9 cellular contexts compared by ENCODE assay signal in genomic region chr16:2388875-2389433, GRCh38. TPM values are rescaled to one million over a fixed set of nuclear protein-coding genes. Genes with fewer than 3 reads are reported as not detected.
DNase-seq lines count a peak whose midpoint lies in the region; FAIRE-seq and TF ChIP-seq lines count a peak whose summit lies in the region.
"Had no signal": no experiment of that assay in that cellular context is flagged by ENCODE, and none has a peak within 500 bp of the region (broad histone marks: within the 10 kb centered on the region; RNA-seq: fewer than 3 reads in every experiment).

No MANE protein-coding gene starts in this region.

- H3K4me1 ChIP-seq in neuronal stem cell (ENCODE audit: control insufficient read depth in 2 of 2, insufficient read depth in 1 of 2, low read depth in 1 of 2, low read length in 2 of 2): no peaks in the 10 kb centered on the region
- no peaks in the 10 kb centered on the region for H3K4me1 ChIP-seq in vagina
- H3K4me1 ChIP-seq: ascending aorta had no signal

- no peak overlapping the region for H2BK120ac ChIP-seq in neuronal stem cell (ENCODE audit: low read depth, low read length)

- H3K9me3 ChIP-seq in neuronal stem cell (replicated peaks in 1 of 2; ENCODE audit: control insufficient read depth in 2 of 2, insufficient read depth in 1 of 2, low read depth in 1 of 2, low read length in 2 of 2) (peaks cover 6 to 7% of the 10 kb centered on the region in 2 donors), vagina (no peaks in the 10 kb centered on the region)

- H3K23ac ChIP-seq in neuronal stem cell (ENCODE audit: low read depth, low read length, poor library complexity): no peak overlapping the region

- DNase-seq in HCEC 1CT (peak; percentile 47), NCI-H345 (lab: John Stamatoyannopoulos, UW) (peak; percentile 76), bronchial epithelial cell (ENCODE audit: low read depth) (peak; percentile 79), neuronal stem cell (ENCODE audit: low spot score) (no peak), vagina (ENCODE audit: extremely low spot score in 2 of 2) (no peak), substantia nigra (lab: John Stamatoyannopoulos, UW) (no peak), GM20000 (ENCODE audit: low spot score) (no peak)
- DNase-seq: NCI-H187 treated with DMSO at 0.1 percent for 48 hours had no signal

- no peak overlapping the region for H2AK5ac ChIP-seq in neuronal stem cell (ENCODE audit: low read depth, low read length)

- H4K91ac ChIP-seq in neuronal stem cell (ENCODE audit: low read depth, low read length, poor library complexity): peak overlapping the region; percentile 2

- H3K4me2 ChIP-seq in neuronal stem cell (ENCODE audit: insufficient read depth, low read length, poor library complexity, severe bottlenecking): no peak overlapping the region

- no peak overlapping the region for H2BK5ac ChIP-seq in neuronal stem cell (ENCODE audit: low read length)

- H3K27ac ChIP-seq in neuronal stem cell (replicated peaks; ENCODE audit: low read length) (no peak overlapping the region), vagina (no peak overlapping the region), substantia nigra (ENCODE audit: low read depth, low read length, poor library complexity, severe bottlenecking) (no peak overlapping the region)
- H3K27ac ChIP-seq: ascending aorta had no signal

- no peak for TF ChIP-seq POLR2A in vagina (IDR thresholded peaks at IDR 0.05)

- no peak overlapping the region for H4K8ac ChIP-seq in neuronal stem cell (ENCODE audit: low read depth, low read length)

- H3K4me3 ChIP-seq in bronchial epithelial cell (ENCODE audit: low read depth, low read length): no peak overlapping the region
- H3K4me3 ChIP-seq in neuronal stem cell (ENCODE audit: low read length in 2 of 2): no peak overlapping the region
- H3K4me3 ChIP-seq in vagina: no peak overlapping the region
- H3K4me3 ChIP-seq: ascending aorta had no signal

- no CpG with 5 or more reads among the region's 2 CpGs for WGBS in neuronal stem cell (ENCODE audit: extremely low coverage in 2 of 2, insufficient read length in 2 of 2, insufficient replicate concordance in 1 of 2), 2 donors

- H2BK12ac ChIP-seq in neuronal stem cell (ENCODE audit: low read length): no peak overlapping the region

- intact Hi-C loops in vagina (cut with DNase I): no loop called here

- H3K14ac ChIP-seq in neuronal stem cell (ENCODE audit: low read length): peak overlapping the region; percentile 27

- TF ChIP-seq CTCF in bronchial epithelial cell (IDR thresholded peaks at IDR 0.05; ENCODE audit: insufficient read depth, low read length, severe bottlenecking) (no peak), vagina (IDR thresholded peaks at IDR 0.05) (no peak), GM20000 (IDR thresholded peaks at IDR 0.05; ENCODE audit: extremely low read depth, missing control alignments) (no peak)

- no peak overlapping the region for H2AFZ ChIP-seq in neuronal stem cell (ENCODE audit: low read length)

- no peak overlapping the region for H3K18ac ChIP-seq in neuronal stem cell (ENCODE audit: low read length)

- H3K4ac ChIP-seq in neuronal stem cell (ENCODE audit: low read length): no peak overlapping the region

- H3K27me3 ChIP-seq in bronchial epithelial cell (ENCODE audit: control insufficient read depth, insufficient read depth, low read length) (no peaks in the 10 kb centered on the region), neuronal stem cell (ENCODE audit: control insufficient read depth in 3 of 3, insufficient read depth in 3 of 3, low read depth in 1 of 3, low read length in 3 of 3) (peaks cover 0 to 2% (median 0%) of the 10 kb centered on the region in 3 experiments), vagina (no peaks in the 10 kb centered on the region)
- H3K27me3 ChIP-seq: ascending aorta had no signal

- H3K9ac ChIP-seq in neuronal stem cell (ENCODE audit: low read depth, low read length, poor library complexity): no peak overlapping the region

- FAIRE-seq in bronchial epithelial cell (lab: Jason Lieb, UNC): no peak

- H3K36me3 ChIP-seq in bronchial epithelial cell (ENCODE audit: control insufficient read depth, insufficient read depth, low read length): no peaks in the 10 kb centered on the region
- H3K36me3 ChIP-seq in neuronal stem cell (replicated peaks in 1 of 2; ENCODE audit: control insufficient read depth in 2 of 2, insufficient read depth in 2 of 2, low read length in 2 of 2): no peaks in the 10 kb centered on the region
- H3K36me3 ChIP-seq in vagina: no peaks in the 10 kb centered on the region
- H3K36me3 ChIP-seq: ascending aorta had no signal

- H3K79me1 ChIP-seq in neuronal stem cell (ENCODE audit: low read depth, low read length): no peaks in the 10 kb centered on the region

- no peak overlapping the region for H2BK15ac ChIP-seq in neuronal stem cell (ENCODE audit: low read length)

RNA-seq across cellular contexts. Expression of gene CCNF, which starts 40.3 kb away (rescaled TPM):
- total RNA-seq in bronchial epithelial cell (3.9 and 5.4 TPM in 2 replicates), vagina (2.5 TPM)
- 26.8 TPM for polyA plus RNA-seq in neuronal stem cell (2013, experiment 1 of 2)
- polyA plus RNA-seq in neuronal stem cell (2013, experiment 2 of 2): 26.7 TPM

RNA-seq across cellular contexts. Expression of gene ABCA3, which starts 48.4 kb away (rescaled TPM):
- total RNA-seq in bronchial epithelial cell: under 0.01 and 0.51 TPM in 2 replicates
- polyA plus RNA-seq in neuronal stem cell (2013, experiment 1 of 2): 10.2 TPM
- polyA plus RNA-seq in neuronal stem cell (2013, experiment 2 of 2): 10.1 TPM
- total RNA-seq in vagina: 5.4 TPM

Comparison
In these comparisons a context has a peak if more than half of its experiments do, and no peak if none do; other contexts are left out.
1. DNase-seq: peak in HCEC 1CT (single experiment), NCI-H345 (single experiment) and bronchial epithelial cell (single experiment); none in neuronal stem cell (single experiment), vagina (0 of 2), substantia nigra (0 of 49) and GM20000 (single experiment).